ENCODE assay signal across 8 cellular contexts in the genomic region with DNA sequence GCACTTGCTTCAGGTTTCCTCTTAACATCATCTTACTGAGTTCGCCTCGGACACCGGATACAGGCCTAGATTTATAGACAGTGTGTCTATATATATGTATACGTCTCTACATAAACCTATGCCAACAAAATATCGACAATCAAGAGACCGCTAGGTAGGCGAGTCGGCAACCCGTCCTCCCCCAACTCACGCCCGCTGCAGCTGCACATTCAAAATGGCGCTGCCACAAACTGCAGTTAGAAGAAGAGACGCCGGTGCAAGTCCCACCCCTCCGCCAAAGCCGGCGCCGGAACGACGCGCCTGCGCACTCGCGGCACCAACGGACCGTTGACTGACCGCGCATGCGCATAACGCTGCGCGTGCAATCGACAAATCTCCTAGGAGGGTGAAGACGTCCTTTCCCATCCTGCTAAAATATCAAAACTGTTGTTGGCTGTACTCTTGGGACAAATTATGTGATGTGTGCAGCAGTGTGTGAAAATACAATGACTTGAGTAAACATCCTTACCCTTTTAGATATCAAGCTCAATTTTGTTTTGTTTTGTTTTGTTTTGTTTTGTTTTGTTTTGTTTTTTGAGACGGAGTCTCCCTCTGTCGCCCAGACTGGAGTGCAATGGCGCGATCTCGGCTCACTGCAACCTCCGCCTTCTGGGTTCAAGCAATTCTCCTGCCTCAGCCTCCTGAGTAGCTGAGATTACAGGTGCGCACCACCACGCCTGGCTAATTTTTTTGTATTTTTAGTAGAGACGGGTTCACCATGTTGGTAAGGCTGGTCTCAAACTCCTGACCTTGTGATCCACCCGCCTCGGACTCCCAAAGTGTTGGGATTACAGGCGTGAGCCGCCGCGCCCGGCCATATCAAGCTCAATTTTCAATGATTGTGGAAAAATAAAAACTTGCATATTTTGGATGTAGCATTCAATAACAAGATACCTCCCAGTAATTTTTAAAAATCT. TPM values are rescaled to one million over a fixed set of nuclear protein-coding genes. Genes with fewer than 3 reads are reported as not detected.
DNase-seq lines count a peak whose midpoint lies in the region; ATAC-seq, FAIRE-seq and TF ChIP-seq lines count a peak whose summit lies in the region.
"Not testable (repeated sequence)": the region's sequence is repeated elsewhere in the genome, so short reads cannot be mapped to it uniquely, and the experiment has no call there.

A gene with protein sequence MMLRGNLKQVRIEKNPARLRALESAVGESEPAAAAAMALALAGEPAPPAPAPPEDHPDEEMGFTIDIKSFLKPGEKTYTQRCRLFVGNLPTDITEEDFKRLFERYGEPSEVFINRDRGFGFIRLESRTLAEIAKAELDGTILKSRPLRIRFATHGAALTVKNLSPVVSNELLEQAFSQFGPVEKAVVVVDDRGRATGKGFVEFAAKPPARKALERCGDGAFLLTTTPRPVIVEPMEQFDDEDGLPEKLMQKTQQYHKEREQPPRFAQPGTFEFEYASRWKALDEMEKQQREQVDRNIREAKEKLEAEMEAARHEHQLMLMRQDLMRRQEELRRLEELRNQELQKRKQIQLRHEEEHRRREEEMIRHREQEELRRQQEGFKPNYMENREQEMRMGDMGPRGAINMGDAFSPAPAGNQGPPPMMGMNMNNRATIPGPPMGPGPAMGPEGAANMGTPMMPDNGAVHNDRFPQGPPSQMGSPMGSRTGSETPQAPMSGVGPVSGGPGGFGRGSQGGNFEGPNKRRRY (minus strand): TSS at position 219 of the 956 bp plus-strand sequence. CDS start 188 bp downstream, at position 31.

- not testable (repeated sequence) for TF ChIP-seq CTCF in AG09309 (IDR thresholded peaks at IDR 0.05; ENCODE audit: control insufficient read depth, insufficient read depth, low read depth, low read length, missing control alignments)

- peak within 1 kb of the TSS; percentile 51 for H3K4me3 ChIP-seq in AG09309 (ENCODE audit: control insufficient read depth, low read depth, low read length)

- FAIRE-seq in islet of Langerhans (lab: Jason Lieb, UNC) = peak; percentile 96

- peak; percentile 93 for ATAC-seq in GM19035 (IDR thresholded peaks at IDR 0.05; ENCODE audit: unreplicated experiment)
- peak; percentile 87 for ATAC-seq in HG03354 (IDR thresholded peaks at IDR 0.05; ENCODE audit: poor library complexity, severe bottlenecking, unreplicated experiment)

- DNase-seq in AG09309 (ENCODE audit: low read depth) (peak; percentile 77), NCI-H460 (ENCODE audit: extremely low read depth, low read depth) (peak; percentile 90), cerebellar nuclear complex (lab: John Stamatoyannopoulos, UW) (peak; percentile 51 to 71)
- DNase-seq in activated CD4-positive, CD25-positive, alpha-beta regulatory T cell treated with anti-CD3 and anti-CD28 coated beads, Interleukin-2, amount 50 U/mL, for 72 hours = peak; percentile 95
- peak; percentile 93 for DNase-seq in stimulated activated CD4-positive, alpha-beta T cell treated with anti-CD3 and anti-CD28 coated beads, Interleukin-12 subunit alpha, Interleukin-12 subunit beta, amount 100 ng/mL, for 4 hours

RNA-seq across cellular contexts. Expression of the gene that starts here (rescaled TPM):
- total RNA-seq in NCI-H460 (2014; rRNA removed; shearing (Covaris generic)) = 26.2 and 34.1 TPM in 2 replicates
- 47.3 and 54.1 TPM in 2 replicates for polyA plus RNA-seq in NCI-H460 (2014; cell fraction: nucleus; rRNA removed)

Comparison
In these comparisons a context has a peak if more than half of its experiments do, and no peak if none do; other contexts are left out.
1. Peak in every context shown above with its lines: DNase-seq, ATAC-seq and H3K4me3 ChIP-seq.